Comparison of ENCODE assay signal across 1 cellular context in genomic region chr3:28139967-28140634, GRCh38.
A peak's percentile ranks its signal among the peaks of the same experiment; 100 is the strongest.
TF ChIP-seq lines count a peak whose summit lies in the region.

No MANE protein-coding gene starts in this region.

TF ChIP-seq in HepG2, 621 proteins besides CTCF, POLR2A, EP300 and RAD21 (continued from another document and continues in another):
- TF ChIP-seq EEA1 (CRISPR knock-in tag; IDR thresholded peaks at IDR 0.05; ENCODE audit: borderline replicate concordance) (no peak), ATF7-NPFF (CRISPR knock-in tag; IDR thresholded peaks at IDR 0.05; ENCODE audit: low read depth) (no peak), RFX1 (IDR thresholded peaks at IDR 0.05) (no peak), BRCA1 (CRISPR knock-in tag; IDR thresholded peaks at IDR 0.05) (no peak), SKI (IDR thresholded peaks at IDR 0.05; ENCODE audit: partially characterized antibody) (no peak), ZSCAN22 (CRISPR knock-in tag; IDR thresholded peaks at IDR 0.05) (no peak), ZNF441 (CRISPR knock-in tag; IDR thresholded peaks at IDR 0.05; ENCODE audit: borderline replicate concordance) (no peak), ARID5B (CRISPR knock-in tag; IDR thresholded peaks at IDR 0.05) (peak; percentile 96), ZNF33A (CRISPR knock-in tag; IDR thresholded peaks at IDR 0.05; ENCODE audit: borderline replicate concordance) (no peak; the same call in 1 of the 2 replicates), THAP7 (CRISPR knock-in tag; IDR thresholded peaks at IDR 0.05) (no peak), NR1H2 (CRISPR knock-in tag; IDR thresholded peaks at IDR 0.05; ENCODE audit: borderline replicate concordance, low read depth) (no peak), PCBP2 (optimal IDR thresholded peaks at IDR 0.05; ENCODE audit: low read depth, low read length, poor library complexity, severe bottlenecking) (no peak), NR2F6 (IDR thresholded peaks at IDR 0.05) (peak; percentile 26; the same call in 1 of the 2 replicates), NR2F6 (CRISPR knock-in tag; IDR thresholded peaks at IDR 0.05) (0 out of 2 replicates have a peak, but pooled peaks have one; percentile 13), SP140L (CRISPR knock-in tag; IDR thresholded peaks at IDR 0.05; ENCODE audit: borderline replicate concordance) (no peak), PHF21A (CRISPR knock-in tag; IDR thresholded peaks at IDR 0.05) (no peak), MAFF (IDR thresholded peaks at IDR 0.05; ENCODE audit: low read depth, low read length) (peak; percentile 72), DNMT3B (CRISPR knock-in tag; conservative IDR thresholded peaks at IDR 0.05) (no peak), ZNF619 (CRISPR knock-in tag; IDR thresholded peaks at IDR 0.05) (no peak), ZNF724P (CRISPR knock-in tag; IDR thresholded peaks at IDR 0.05; ENCODE audit: borderline replicate concordance) (no peak), RBAK (CRISPR knock-in tag; IDR thresholded peaks at IDR 0.05) (no peak), ZNF775 (CRISPR knock-in tag; IDR thresholded peaks at IDR 0.05; ENCODE audit: borderline replicate concordance) (no peak), NRL (CRISPR knock-in tag; IDR thresholded peaks at IDR 0.05; ENCODE audit: borderline replicate concordance) (no peak), THAP9 (CRISPR knock-in tag; IDR thresholded peaks at IDR 0.05; ENCODE audit: borderline replicate concordance) (no peak), PHF20 (CRISPR knock-in tag; IDR thresholded peaks at IDR 0.05) (no peak), KLF9 (CRISPR knock-in tag; IDR thresholded peaks at IDR 0.05; ENCODE audit: low read depth) (no peak), ZNF839 (CRISPR knock-in tag; IDR thresholded peaks at IDR 0.05; ENCODE audit: borderline replicate concordance) (no peak), HDAC1 (CRISPR knock-in tag; IDR thresholded peaks at IDR 0.05) (no peak), HNF4A (CRISPR knock-in tag; IDR thresholded peaks at IDR 0.05) (peak; percentile 68), TARDBP (CRISPR knock-in tag; IDR thresholded peaks at IDR 0.05) (no peak), ZZZ3 (CRISPR knock-in tag; IDR thresholded peaks at IDR 0.05; ENCODE audit: borderline replicate concordance) (no peak), ZNF430 (CRISPR knock-in tag; IDR thresholded peaks at IDR 0.05) (no peak), MTA1 (CRISPR knock-in tag; IDR thresholded peaks at IDR 0.05; ENCODE audit: borderline replicate concordance) (no peak), ZNF101 (CRISPR knock-in tag; IDR thresholded peaks at IDR 0.05; ENCODE audit: borderline replicate concordance, low read depth) (no peak), NR3C1 (CRISPR knock-in tag; IDR thresholded peaks at IDR 0.05) (no peak), POLR2AphosphoS2 (IDR thresholded peaks at IDR 0.05; ENCODE audit: low read depth, low read length) (no peak), ZNF354B (CRISPR knock-in tag; IDR thresholded peaks at IDR 0.05) (no peak), ZKSCAN1 (IDR thresholded peaks at IDR 0.05; ENCODE audit: low read length) (0 out of 2 replicates have a peak, but pooled peaks have one; percentile 29), ZNF792 (CRISPR knock-in tag; IDR thresholded peaks at IDR 0.05) (no peak), GZF1 (CRISPR knock-in tag; IDR thresholded peaks at IDR 0.05) (no peak), ZNF326 (CRISPR knock-in tag; IDR thresholded peaks at IDR 0.05; ENCODE audit: borderline replicate concordance) (no peak), IKZF4 (CRISPR knock-in tag; IDR thresholded peaks at IDR 0.05; ENCODE audit: borderline replicate concordance, low read depth, not compliant biosample characterization) (no peak)
- TF ChIP-seq, protein P1, sequence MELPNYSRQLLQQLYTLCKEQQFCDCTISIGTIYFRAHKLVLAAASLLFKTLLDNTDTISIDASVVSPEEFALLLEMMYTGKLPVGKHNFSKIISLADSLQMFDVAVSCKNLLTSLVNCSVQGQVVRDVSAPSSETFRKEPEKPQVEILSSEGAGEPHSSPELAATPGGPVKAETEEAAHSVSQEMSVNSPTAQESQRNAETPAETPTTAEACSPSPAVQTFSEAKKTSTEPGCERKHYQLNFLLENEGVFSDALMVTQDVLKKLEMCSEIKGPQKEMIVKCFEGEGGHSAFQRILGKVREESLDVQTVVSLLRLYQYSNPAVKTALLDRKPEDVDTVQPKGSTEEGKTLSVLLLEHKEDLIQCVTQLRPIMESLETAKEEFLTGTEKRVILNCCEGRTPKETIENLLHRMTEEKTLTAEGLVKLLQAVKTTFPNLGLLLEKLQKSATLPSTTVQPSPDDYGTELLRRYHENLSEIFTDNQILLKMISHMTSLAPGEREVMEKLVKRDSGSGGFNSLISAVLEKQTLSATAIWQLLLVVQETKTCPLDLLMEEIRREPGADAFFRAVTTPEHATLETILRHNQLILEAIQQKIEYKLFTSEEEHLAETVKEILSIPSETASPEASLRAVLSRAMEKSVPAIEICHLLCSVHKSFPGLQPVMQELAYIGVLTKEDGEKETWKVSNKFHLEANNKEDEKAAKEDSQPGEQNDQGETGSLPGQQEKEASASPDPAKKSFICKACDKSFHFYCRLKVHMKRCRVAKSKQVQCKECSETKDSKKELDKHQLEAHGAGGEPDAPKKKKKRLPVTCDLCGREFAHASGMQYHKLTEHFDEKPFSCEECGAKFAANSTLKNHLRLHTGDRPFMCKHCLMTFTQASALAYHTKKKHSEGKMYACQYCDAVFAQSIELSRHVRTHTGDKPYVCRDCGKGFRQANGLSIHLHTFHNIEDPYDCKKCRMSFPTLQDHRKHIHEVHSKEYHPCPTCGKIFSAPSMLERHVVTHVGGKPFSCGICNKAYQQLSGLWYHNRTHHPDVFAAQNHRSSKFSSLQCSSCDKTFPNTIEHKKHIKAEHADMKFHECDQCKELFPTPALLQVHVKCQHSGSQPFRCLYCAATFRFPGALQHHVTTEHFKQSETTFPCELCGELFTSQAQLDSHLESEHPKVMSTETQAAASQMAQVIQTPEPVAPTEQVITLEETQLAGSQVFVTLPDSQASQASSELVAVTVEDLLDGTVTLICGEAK (IDR thresholded peaks at IDR 0.05) = no peak
- TF ChIP-seq, protein P1 (CRISPR knock-in tag; IDR thresholded peaks at IDR 0.05) = no peak
- TF ChIP-seq, protein P2, sequence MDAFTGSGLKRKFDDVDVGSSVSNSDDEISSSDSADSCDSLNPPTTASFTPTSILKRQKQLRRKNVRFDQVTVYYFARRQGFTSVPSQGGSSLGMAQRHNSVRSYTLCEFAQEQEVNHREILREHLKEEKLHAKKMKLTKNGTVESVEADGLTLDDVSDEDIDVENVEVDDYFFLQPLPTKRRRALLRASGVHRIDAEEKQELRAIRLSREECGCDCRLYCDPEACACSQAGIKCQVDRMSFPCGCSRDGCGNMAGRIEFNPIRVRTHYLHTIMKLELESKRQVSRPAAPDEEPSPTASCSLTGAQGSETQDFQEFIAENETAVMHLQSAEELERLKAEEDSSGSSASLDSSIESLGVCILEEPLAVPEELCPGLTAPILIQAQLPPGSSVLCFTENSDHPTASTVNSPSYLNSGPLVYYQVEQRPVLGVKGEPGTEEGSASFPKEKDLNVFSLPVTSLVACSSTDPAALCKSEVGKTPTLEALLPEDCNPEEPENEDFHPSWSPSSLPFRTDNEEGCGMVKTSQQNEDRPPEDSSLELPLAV (CRISPR knock-in tag; conservative IDR thresholded peaks at IDR 0.05; ENCODE audit: low read depth) = no peak
- TF ChIP-seq, protein P3, sequence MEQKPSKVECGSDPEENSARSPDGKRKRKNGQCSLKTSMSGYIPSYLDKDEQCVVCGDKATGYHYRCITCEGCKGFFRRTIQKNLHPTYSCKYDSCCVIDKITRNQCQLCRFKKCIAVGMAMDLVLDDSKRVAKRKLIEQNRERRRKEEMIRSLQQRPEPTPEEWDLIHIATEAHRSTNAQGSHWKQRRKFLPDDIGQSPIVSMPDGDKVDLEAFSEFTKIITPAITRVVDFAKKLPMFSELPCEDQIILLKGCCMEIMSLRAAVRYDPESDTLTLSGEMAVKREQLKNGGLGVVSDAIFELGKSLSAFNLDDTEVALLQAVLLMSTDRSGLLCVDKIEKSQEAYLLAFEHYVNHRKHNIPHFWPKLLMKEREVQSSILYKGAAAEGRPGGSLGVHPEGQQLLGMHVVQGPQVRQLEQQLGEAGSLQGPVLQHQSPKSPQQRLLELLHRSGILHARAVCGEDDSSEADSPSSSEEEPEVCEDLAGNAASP (CRISPR knock-in tag; IDR thresholded peaks at IDR 0.05; ENCODE audit: borderline replicate concordance) = no peak
